Comparison of ENCODE assay signal across 13 cellular contexts in genomic region chr17:2174048-2174447, GRCh38.
DNase-seq lines count a peak whose midpoint lies in the region; ATAC-seq and TF ChIP-seq lines count a peak whose summit lies in the region.
"Had no signal": no experiment of that assay in that cellular context is flagged by ENCODE, and none has a peak within 500 bp of the region (broad histone marks: within the 10 kb centered on the region; RNA-seq: fewer than 3 reads in every experiment).

No MANE protein-coding gene starts in this region.

- no peaks in the 10 kb centered on the region for H3K36me3 Mint-ChIP-seq in natural killer cell

- H3K79me2 ChIP-seq in osteoblast (ENCODE audit: insufficient read depth, low read length), result no peaks in the 10 kb centered on the region

- peaks cover 0 to 38% (median 0%) of the 10 kb centered on the region in 9 donors for H3K36me3 ChIP-seq in heart right ventricle
- peaks cover 0 to 42% (median 0%) of the 10 kb centered on the region in 3 donors for H3K36me3 ChIP-seq in esophagus squamous epithelium
- H3K36me3 ChIP-seq in osteoblast (ENCODE audit: insufficient read depth, low read length), result peaks cover 17% of the 10 kb centered on the region

- peaks cover 51 to 58% of the 10 kb centered on the region in 2 donors for H3K4me1 Mint-ChIP-seq in natural killer cell

- TF ChIP-seq CTCF in heart right ventricle (IDR thresholded peaks at IDR 0.05) (no peak), esophagus squamous epithelium (IDR thresholded peaks at IDR 0.05) (no peak), osteoblast (IDR thresholded peaks at IDR 0.05; ENCODE audit: extremely low read depth, low read depth, low read length) (no peak), natural killer cell (IDR thresholded peaks at IDR 0.05) (no peak)

- H3K9me3 Mint-ChIP-seq in natural killer cell, result no peaks in the 10 kb centered on the region
- H3K9me3 Mint-ChIP-seq: stimulated activated effector memory CD8-positive, alpha-beta T cell treated with anti-CD3 and anti-CD28 coated beads, Interleukin-12 subunit alpha, Interleukin-12 subunit beta, amount 100 ng/mL, for 72 hours had no signal

- H3K27ac ChIP-seq in heart right ventricle (peak overlapping the region; percentile 65 to 96 (median 88)), esophagus squamous epithelium (peak overlapping the region; percentile 68 to 88 (median 80)), osteoblast (ENCODE audit: low read depth, low read length) (peak overlapping the region; percentile 99)
- H3K27ac ChIP-seq: KMS-11, SJCRH30 had no signal

- 69 to 79% methylated on average over 3 of the region's 3 CpGs for WGBS in heart right ventricle, 2 donors
- WGBS in esophagus squamous epithelium, 2 donors, result 45 to 59% methylated on average over 3 of the region's 3 CpGs

- H3K4me1 ChIP-seq in heart right ventricle (peaks cover 52 to 100% (median 81%) of the 10 kb centered on the region in 9 donors), esophagus squamous epithelium (peaks cover 39 to 76% (median 67%) of the 10 kb centered on the region in 3 donors), osteoblast (ENCODE audit: insufficient read depth, low read length) (peaks cover 68% of the 10 kb centered on the region)

- H3K9me3 ChIP-seq in heart right ventricle, result no peaks in the 10 kb centered on the region
- no peaks in the 10 kb centered on the region for H3K9me3 ChIP-seq in esophagus squamous epithelium
- H3K9me3 ChIP-seq in osteoblast (ENCODE audit: low read depth, low read length), result no peaks in the 10 kb centered on the region
- H3K9me3 ChIP-seq: SJCRH30 had no signal

- H3K4me3 ChIP-seq in heart right ventricle, result peak overlapping the region in 3 of 10 donors; percentile 11 to 14 (median 14)
- peak overlapping the region in 1 of 4 donors; percentile 12 for H3K4me3 ChIP-seq in esophagus squamous epithelium
- peak overlapping the region; percentile 45 for H3K4me3 ChIP-seq in osteoblast (ENCODE audit: insufficient read depth, low read length)
- H3K4me3 ChIP-seq: SJCRH30 had no signal

- DNase-seq in heart right ventricle (no peak), cardiac septum (ENCODE audit: low spot score) (no peak), esophagus squamous epithelium (lab: John Stamatoyannopoulos, UW) (no peak), osteoblast (ENCODE audit: insufficient read length, low spot score, missing footprints) (no peak), left colon (no peak), natural killer cell (no peak), SK-N-DZ (ENCODE audit: low spot score) (no peak), NCI-H2107 (lab: John Stamatoyannopoulos, UW) (no peak)
- DNase-seq: activated CD4-positive, alpha-beta T cell treated with anti-CD3 and anti-CD28 coated beads, Interleukin-2, amount 50 U/mL, for 4 hours; mesendoderm had no signal

- H3K27me3 ChIP-seq in heart right ventricle, result no peaks in the 10 kb centered on the region
- H3K27me3 ChIP-seq in esophagus squamous epithelium, result no peaks in the 10 kb centered on the region
- no peaks in the 10 kb centered on the region for H3K27me3 ChIP-seq in osteoblast (ENCODE audit: insufficient read depth, low read length)
- H3K27me3 ChIP-seq: SJCRH30 had no signal

- H3K4me3 Mint-ChIP-seq in natural killer cell, result no peak overlapping the region
- H3K4me3 Mint-ChIP-seq: stimulated activated effector memory CD8-positive, alpha-beta T cell treated with anti-CD3 and anti-CD28 coated beads, Interleukin-12 subunit alpha, Interleukin-12 subunit beta, amount 100 ng/mL, for 72 hours had no signal

- H3K27ac Mint-ChIP-seq in natural killer cell, result no peak overlapping the region

- TF ChIP-seq POLR2A in esophagus squamous epithelium (IDR thresholded peaks at IDR 0.05), result no peak

- intact Hi-C loops in heart right ventricle (cut with DNase I), result loop anchor here in 8 of 10 donors (2.0 to 10.0 kb wide), 11 partner anchors 33 to 221 kb away; partner anchors contain the start of gene HIC1 (in 4 of the 8)
- intact Hi-C loops in cardiac septum (cut with DNase I), result loop anchor here (5.0 kb wide), 3 partner anchors 52 to 82 kb away; no protein-coding TSS in a partner anchor
- intact Hi-C loops in esophagus squamous epithelium (cut with DNase I), result loop anchor here (10.0 kb wide), 1 partner anchor 61 kb away; no protein-coding TSS in a partner anchor
- intact Hi-C loops in left colon (cut with DNase I, micrococcal nuclease), result no loop called here
- intact Hi-C loops in natural killer cell (cut with micrococcal nuclease), result no loop called here

- H3K27me3 Mint-ChIP-seq in natural killer cell (ENCODE audit: low read depth in 2 of 2), result no peaks in the 10 kb centered on the region

- no peaks in the 10 kb centered on the region for H4K20me1 ChIP-seq in osteoblast (ENCODE audit: insufficient read depth, low read length)

- H2AFZ ChIP-seq in osteoblast (ENCODE audit: low read length), result no peak overlapping the region

- peak overlapping the region; percentile 61 for H3K4me2 ChIP-seq in osteoblast (ENCODE audit: insufficient read depth, low read length)
- H3K4me2 ChIP-seq: KMS-11 had no signal

- ATAC-seq in heart right ventricle (no peak), left colon (no peak), natural killer cell (no peak)
- ATAC-seq: stimulated activated effector memory CD8-positive, alpha-beta T cell treated with anti-CD3 and anti-CD28 coated beads, Interleukin-12 subunit alpha, Interleukin-12 subunit beta, amount 100 ng/mL, for 72 hours had no signal

Comparison
In these comparisons a context has a peak if more than half of its experiments do, and no peak if none do; other contexts are left out.
1. intact Hi-C loops: an anchor here in heart right ventricle (2.0 to 10.0 kb wide), cardiac septum (5.0 kb wide) and esophagus squamous epithelium (10.0 kb wide); none called in left colon and natural killer cell.